In the genomic region with DNA sequence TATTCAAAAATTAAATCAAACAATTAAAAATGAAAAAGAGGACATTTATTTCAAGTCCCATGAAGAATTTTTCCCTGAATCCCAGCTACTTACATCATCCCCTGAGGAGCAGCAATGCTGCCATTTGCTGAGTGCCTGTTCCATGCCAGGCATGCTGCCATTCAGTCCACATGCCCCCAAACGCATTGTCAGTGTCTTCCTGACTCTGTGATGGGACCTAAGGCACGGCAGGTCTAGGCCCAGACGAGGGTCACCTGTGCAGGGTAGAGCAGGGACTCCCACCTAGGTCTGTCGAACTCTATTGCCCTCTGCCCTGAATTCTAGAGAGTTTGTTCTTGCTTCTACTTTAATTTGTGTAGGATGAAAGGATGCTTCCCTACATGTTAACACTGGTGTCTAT, we compare ENCODE assay signal across 17 cellular contexts. TPM values are rescaled to one million over a fixed set of nuclear protein-coding genes. Genes with fewer than 3 reads are reported as not detected.
DNase-seq lines count a peak whose midpoint lies in the region; ATAC-seq and TF ChIP-seq lines count a peak whose summit lies in the region.
"Had no signal": no experiment of that assay in that cellular context is flagged by ENCODE, and none has a peak within 500 bp of the region (broad histone marks: within the 10 kb centered on the region; RNA-seq: fewer than 3 reads in every experiment).

No MANE protein-coding gene starts in this region.

- no peaks in the 10 kb centered on the region for H3K27me3 Mint-ChIP-seq in T-cell
- H3K27me3 Mint-ChIP-seq in dendritic cell treated with granulocyte-macrophage colony-stimulating factor and Interleukin-4, amounts not matched to agents 40 ng/mL and 50 ng/mL, for 4 days: no peaks in the 10 kb centered on the region

- H3K9me3 Mint-ChIP-seq in T-cell: peaks cover 0 to 4% (median 0%) of the 10 kb centered on the region in 3 donors
- H3K9me3 Mint-ChIP-seq in dendritic cell treated with granulocyte-macrophage colony-stimulating factor and Interleukin-4, amounts not matched to agents 40 ng/mL and 50 ng/mL, for 4 days: no peaks in the 10 kb centered on the region
- H3K9me3 Mint-ChIP-seq: neural crest cell had no signal

- CTCF ChIA-PET in T-cell (lab: Charles Lee): no interaction called here

- TF ChIP-seq CTCF in upper lobe of right lung (IDR thresholded peaks at IDR 0.05): no peak

- ATAC-seq in T-cell (replicated peaks in 1 of 4): no peak
- no peak for ATAC-seq in upper lobe of right lung
- no peak for ATAC-seq in HG03342 (IDR thresholded peaks at IDR 0.05; ENCODE audit: unreplicated experiment)
- ATAC-seq: right cardiac atrium had no signal

- peak overlapping the region in 2 of 3 donors; percentile 13 to 82 for H3K4me3 Mint-ChIP-seq in T-cell
- no peak overlapping the region for H3K4me3 Mint-ChIP-seq in dendritic cell treated with granulocyte-macrophage colony-stimulating factor and Interleukin-4, amounts not matched to agents 40 ng/mL and 50 ng/mL, for 4 days
- H3K4me3 Mint-ChIP-seq: neural crest cell had no signal

- peaks cover 20% of the 10 kb centered on the region for H3K36me3 Mint-ChIP-seq in T-cell
- H3K36me3 Mint-ChIP-seq in dendritic cell treated with granulocyte-macrophage colony-stimulating factor and Interleukin-4, amounts not matched to agents 40 ng/mL and 50 ng/mL, for 4 days (ENCODE audit: low read depth): peaks cover 68% of the 10 kb centered on the region

- peak overlapping the region; percentile 55 for H3K27ac ChIP-seq in upper lobe of right lung

- no peaks in the 10 kb centered on the region for H3K9me3 ChIP-seq in upper lobe of right lung
- H3K9me3 ChIP-seq: transverse colon had no signal

- POLR2A ChIA-PET in T-cell (lab: Charles Lee): no interaction called here

- H3K36me3 ChIP-seq in upper lobe of right lung: no peaks in the 10 kb centered on the region
- H3K36me3 ChIP-seq: transverse colon had no signal

- H3K4me1 ChIP-seq in upper lobe of right lung: no peaks in the 10 kb centered on the region
- H3K4me1 ChIP-seq: transverse colon had no signal

- H3K27me3 ChIP-seq in upper lobe of right lung: no peaks in the 10 kb centered on the region
- H3K27me3 ChIP-seq: transverse colon had no signal

- peak; percentile 4 for DNase-seq in activated naive CD4-positive, alpha-beta T cell treated with anti-CD3 and anti-CD28 coated beads, Interleukin-2, amount 50 U/mL, for 16 hours
- DNase-seq in activated naive CD4-positive, alpha-beta T cell (lab: John Stamatoyannopoulos, UW): no peak
- DNase-seq in T-cell: no peak
- DNase-seq in upper lobe of right lung: no peak
- DNase-seq in HCEC 1CT: no peak
- DNase-seq in NCI-H2227 treated with DMSO at 0.1 percent for 48 hours (lab: John Stamatoyannopoulos, UW): no peak
- DNase-seq: activated CD4-positive, alpha-beta T cell treated with anti-CD3 and anti-CD28 coated beads for 1 hour; DMS53; NCI-H2107; right cardiac atrium; RPMI8226; stimulated activated CD8-positive, alpha-beta memory T cell treated with anti-CD3 and anti-CD28 coated beads, Interleukin-4, amount 100 ng/mL, for 48 hours; transverse colon had no signal

- intact Hi-C loops in dendritic cell treated with granulocyte-macrophage colony-stimulating factor and Interleukin-4, amounts not matched to agents 40 ng/mL and 50 ng/mL, for 4 days (cut with micrococcal nuclease): loop anchor here (2.0 kb wide), 1 partner anchor 13 kb away; no protein-coding TSS in a partner anchor
- intact Hi-C loops in upper lobe of right lung (cut with DNase I): no loop called here

- H3K27ac Mint-ChIP-seq in T-cell: peak overlapping the region; percentile 93 to 98
- H3K27ac Mint-ChIP-seq in dendritic cell treated with granulocyte-macrophage colony-stimulating factor and Interleukin-4, amounts not matched to agents 40 ng/mL and 50 ng/mL, for 4 days: peak overlapping the region; percentile 87

- peaks cover 89 to 97% (median 91%) of the 10 kb centered on the region in 3 donors for H3K4me1 Mint-ChIP-seq in T-cell
- peaks cover 83% of the 10 kb centered on the region for H3K4me1 Mint-ChIP-seq in dendritic cell treated with granulocyte-macrophage colony-stimulating factor and Interleukin-4, amounts not matched to agents 40 ng/mL and 50 ng/mL, for 4 days (ENCODE audit: low read depth)
- H3K4me1 Mint-ChIP-seq: neural crest cell had no signal

- H3K4me3 ChIP-seq in upper lobe of right lung: no peak overlapping the region
- H3K4me3 ChIP-seq: lung, transverse colon had no signal

RNA-seq across cellular contexts. Expression of gene PSTPIP1, which starts 7.0 kb away (rescaled TPM):
- total RNA-seq in T-cell (100 to 1,000 TPM; 110 to 231 (median 180) TPM), upper lobe of right lung (16.0 TPM)
